ENCODE assay signal across 8 cellular contexts in genomic region chr16:88920618-88921602, GRCh38. TPM values are rescaled to one million over a fixed set of nuclear protein-coding genes. Genes with fewer than 3 reads are reported as not detected.
DNase-seq lines count a peak whose midpoint lies in the region; ATAC-seq, FAIRE-seq and TF ChIP-seq lines count a peak whose summit lies in the region.

No MANE protein-coding gene starts in this region.

- H2BK15ac ChIP-seq in H9 (ENCODE audit: low read depth, low read length): no peak overlapping the region

- H3K27me3 Mint-ChIP-seq in H9 (ENCODE audit: low read depth) (no peaks in the 10 kb centered on the region; the same call in 1 of the 2 replicates), astrocyte (ENCODE audit: low read depth, unreplicated experiment) (peaks cover 11% of the 10 kb centered on the region)

- WGBS in H9 (ENCODE audit: extremely low coverage, insufficient read length, low lambda C conversion rate): no CpG with 5 or more reads among the region's 28 CpGs

- H2BK12ac ChIP-seq in H9 (ENCODE audit: insufficient read length, low read depth, low read length): no peak overlapping the region

- H3K36me3 Mint-ChIP-seq in H9 (ENCODE audit: insufficient read depth in 1 of 3, low read depth in 3 of 3): no peaks in the 10 kb centered on the region
- no peaks in the 10 kb centered on the region for H3K36me3 Mint-ChIP-seq in astrocyte (ENCODE audit: low read depth, unreplicated experiment)

- no peak overlapping the region for H3T11ph ChIP-seq in H9 (ENCODE audit: low read length)

- H3K4me1 Mint-ChIP-seq in H9 (peaks cover 24 to 36% of the 10 kb centered on the region in 2 experiments), astrocyte (ENCODE audit: low read depth, unreplicated experiment) (peaks cover 13% of the 10 kb centered on the region)

- no peak overlapping the region for H3K14ac ChIP-seq in H9 (ENCODE audit: insufficient read depth, low read length)

- no peaks in the 10 kb centered on the region for H3K36me3 ChIP-seq in astrocyte (ENCODE audit: insufficient read depth, low read length)
- no peaks in the 10 kb centered on the region for H3K36me3 ChIP-seq in left lung

- H3K4me3 ChIP-seq in AG10803 (ENCODE audit: low read length) (no peak overlapping the region), astrocyte (ENCODE audit: insufficient read depth, low read depth, low read length) (no peak overlapping the region), left lung (no peak overlapping the region)

- H4K5ac ChIP-seq in H9 (ENCODE audit: insufficient read length, low read depth, low read length): no peak overlapping the region

- H3K9me3 ChIP-seq in H9 (ENCODE audit: control insufficient read depth, low read depth, low read length) (no peaks in the 10 kb centered on the region), astrocyte (ENCODE audit: insufficient read depth, low read depth, low read length) (no peaks in the 10 kb centered on the region), left lung (no peaks in the 10 kb centered on the region)

- DNase-seq in AG10803 (ENCODE audit: low read depth): peak; percentile 81
- DNase-seq in H9: peak; percentile 53
- DNase-seq in astrocyte (ENCODE audit: low read depth): peak; percentile 32
- peak in 1 of 2 donors; percentile 68 for DNase-seq in left lung

- no peaks in the 10 kb centered on the region; the same call in 1 of the 2 replicates for H3K4me1 ChIP-seq in H9 (ENCODE audit: insufficient read depth, low read length)
- H3K4me1 ChIP-seq in astrocyte (ENCODE audit: insufficient read depth, low read length): peaks cover 20% of the 10 kb centered on the region
- peaks cover 20 to 49% of the 10 kb centered on the region in 2 donors for H3K4me1 ChIP-seq in left lung

- no peak for FAIRE-seq in astrocyte (lab: Jason Lieb, UNC)

- H3K9ac ChIP-seq in H9 (ENCODE audit: extremely low read depth, insufficient read length, low read length): no peak overlapping the region
- H3K9ac ChIP-seq in astrocyte (ENCODE audit: low read length): no peak overlapping the region

- no peaks in the 10 kb centered on the region for H3K27me3 ChIP-seq in H9 (ENCODE audit: insufficient read depth, low read length)
- no peaks in the 10 kb centered on the region for H3K27me3 ChIP-seq in astrocyte (ENCODE audit: insufficient read depth, low read length)
- H3K27me3 ChIP-seq in left lung: peaks cover 0 to 21% of the 10 kb centered on the region in 2 donors

- no peak overlapping the region for H3K4me3 Mint-ChIP-seq in H9
- no peak overlapping the region for H3K4me3 Mint-ChIP-seq in astrocyte (ENCODE audit: unreplicated experiment)

- TF ChIP-seq CTCF in AG10803 (conservative IDR thresholded peaks at IDR 0.05; ENCODE audit: low read length): no peak
- no peak for TF ChIP-seq CTCF in H9 (conservative IDR thresholded peaks at IDR 0.05)
- TF ChIP-seq CTCF in astrocyte (IDR thresholded peaks at IDR 0.05; ENCODE audit: insufficient read depth, low read depth, low read length): no peak
- no peak for TF ChIP-seq CTCF in left lung (IDR thresholded peaks at IDR 0.05)

- H4K8ac ChIP-seq in H9 (replicated peaks; ENCODE audit: insufficient read length, low read depth, low read length): no peak overlapping the region

- H3K27ac Mint-ChIP-seq in H9: no peak overlapping the region; a peak in 1 of 7 replicates
- H3K27ac Mint-ChIP-seq in astrocyte (ENCODE audit: unreplicated experiment): no peak overlapping the region

- intact Hi-C loops in left lung (cut with DNase I): no loop called here

- no peak overlapping the region for H3K56ac ChIP-seq in H9 (ENCODE audit: insufficient read length, low read depth, low read length)

- H4K20me1 ChIP-seq in H9 (ENCODE audit: control insufficient read depth, insufficient read depth, insufficient read length) (no peaks in the 10 kb centered on the region), astrocyte (ENCODE audit: insufficient read depth, low read length) (no peaks in the 10 kb centered on the region)

- H2AFZ ChIP-seq in H9 (ENCODE audit: low read length) (no peak overlapping the region), astrocyte (ENCODE audit: low read depth, low read length) (peak overlapping the region; percentile 18)

- ATAC-seq in left lung: peak; percentile 72
- no peak for ATAC-seq in GM19452 (IDR thresholded peaks at IDR 0.05; ENCODE audit: unreplicated experiment)
- ATAC-seq in activated CD4-positive, CD25-positive, alpha-beta regulatory T cell treated with anti-CD3 and anti-CD28 coated beads, Interleukin-2, amount 50 U/mL, for 24 hours: no peak
- no peak for ATAC-seq in HG03460 (IDR thresholded peaks at IDR 0.05; ENCODE audit: unreplicated experiment)
- no peak for ATAC-seq in GM18858 (IDR thresholded peaks at IDR 0.05; ENCODE audit: unreplicated experiment)

- no peak overlapping the region for H3K4ac ChIP-seq in H9 (ENCODE audit: low read depth, low read length)

- H3K18ac ChIP-seq in H9 (ENCODE audit: insufficient read length, low read depth, low read length): no peak overlapping the region

- no peak overlapping the region for H2BK5ac ChIP-seq in H9 (ENCODE audit: insufficient read length, low read length)

- H2BK20ac ChIP-seq in H9 (ENCODE audit: low read depth, low read length, poor library complexity, severe bottlenecking): no peak overlapping the region

- no peak overlapping the region for H4K91ac ChIP-seq in H9 (ENCODE audit: insufficient read length, low read depth, low read length)

- H3K23ac ChIP-seq in H9 (ENCODE audit: insufficient read length, low read depth, low read length): no peak overlapping the region

- no peaks in the 10 kb centered on the region for H3K79me1 ChIP-seq in H9 (ENCODE audit: insufficient read depth, low read depth, low read length, poor library complexity, severe bottlenecking)

- no peak overlapping the region for H2AK5ac ChIP-seq in H9 (ENCODE audit: insufficient read length, low read length)

- H3K27ac ChIP-seq in H9 (ENCODE audit: insufficient read length, low read depth, low read length) (no peak overlapping the region), astrocyte (ENCODE audit: low read depth, low read length) (no peak overlapping the region), left lung (peak overlapping the region; percentile 58 to 66)

- no peak overlapping the region for H2BK120ac ChIP-seq in H9 (ENCODE audit: low read depth, low read length, poor library complexity, severe bottlenecking)

- no peaks in the 10 kb centered on the region for H3K79me2 ChIP-seq in H9 (ENCODE audit: insufficient read depth, low read length)
- no peaks in the 10 kb centered on the region for H3K79me2 ChIP-seq in astrocyte (ENCODE audit: insufficient read depth, low read length)

- H3K4me2 ChIP-seq in H9 (ENCODE audit: insufficient read depth, insufficient read length, low read length) (no peak overlapping the region), astrocyte (ENCODE audit: low read length) (peak overlapping the region; percentile 9)

- H3K9me3 Mint-ChIP-seq in H9: peaks cover 0 to 3% of the 10 kb centered on the region in 2 experiments; a peak in 1 of 5 replicates
- peaks cover 2% of the 10 kb centered on the region for H3K9me3 Mint-ChIP-seq in astrocyte (ENCODE audit: unreplicated experiment)

- H3K23me2 ChIP-seq in H9 (ENCODE audit: insufficient read length, low read depth, low read length, poor library complexity, severe bottlenecking): no peaks in the 10 kb centered on the region

RNA-seq across cellular contexts. Expression of gene PABPN1L, which starts 54.5 kb away (rescaled TPM):
- total RNA-seq in H9 (2021): not detected in 2 replicates
- total RNA-seq in astrocyte: not detected in 2 replicates
- not detected for total RNA-seq in left lung

RNA-seq across cellular contexts. Expression of gene CBFA2T3, which starts 56.1 kb away (rescaled TPM):
- total RNA-seq in H9 (2021) (2.8 and 2.9 TPM in 2 replicates), astrocyte (2.2 and 2.4 TPM in 2 replicates), left lung (10 to 100 TPM in 1 of 2 donors, 1 to 10 TPM in 1; 8.9 to 10.4 TPM)

Comparison
In these comparisons a context has a peak if more than half of its experiments do, and no peak if none do; other contexts are left out.
1. H3K27ac ChIP-seq: peak in left lung (2 of 2); none in H9 (single experiment) and astrocyte (single experiment).